ENCODE assay signal across 18 cellular contexts in genomic region chr11:47329431-47329993, GRCh38. TPM values are rescaled to one million over a fixed set of nuclear protein-coding genes. Genes with fewer than 3 reads are reported as not detected.
DNase-seq lines count a peak whose midpoint lies in the region; ATAC-seq and TF ChIP-seq lines count a peak whose summit lies in the region.
"Had no signal": no experiment of that assay in that cellular context is flagged by ENCODE, and none has a peak within 500 bp of the region (broad histone marks: within the 10 kb centered on the region; RNA-seq: fewer than 3 reads in every experiment).

No MANE protein-coding gene starts in this region.

- no peak for ATAC-seq in GM18858 (IDR thresholded peaks at IDR 0.05; ENCODE audit: unreplicated experiment)
- no peak for ATAC-seq in HG03196 (IDR thresholded peaks at IDR 0.05; ENCODE audit: unreplicated experiment)
- ATAC-seq: body of pancreas; naive thymus-derived CD4-positive, alpha-beta T cell had no signal

- H3K79me2 ChIP-seq in Karpas-422 (ENCODE audit: low read length) = no peaks in the 10 kb centered on the region

- no peak for TF ChIP-seq CTCF in endothelial cell (IDR thresholded peaks at IDR 0.05; ENCODE audit: unreplicated experiment)

- H3K4me1 Mint-ChIP-seq in endothelial cell (ENCODE audit: unreplicated experiment) = peaks cover 20% of the 10 kb centered on the region
- H3K4me1 Mint-ChIP-seq in activated T-helper 1 cell treated with anti-CD3 and anti-CD28 coated beads, Interleukin-12 subunit alpha, Interleukin-12 subunit beta, Interleukin-2, Interleukin-4 antibody, amounts not matched to agents 30 ng/mL and 10 ng/mL and 1 ng/mL, durations not matched to agents 14 hours and 24 hours and 36 hours (ENCODE audit: low read depth) = no peaks in the 10 kb centered on the region

- H3K36me3 Mint-ChIP-seq in endothelial cell (ENCODE audit: low read depth, unreplicated experiment) = peaks cover 31% of the 10 kb centered on the region
- H3K36me3 Mint-ChIP-seq in activated T-helper 1 cell treated with anti-CD3 and anti-CD28 coated beads, Interleukin-12 subunit alpha, Interleukin-12 subunit beta, Interleukin-2, Interleukin-4 antibody, amounts not matched to agents 30 ng/mL and 10 ng/mL and 1 ng/mL, durations not matched to agents 14 hours and 24 hours and 36 hours (ENCODE audit: low read depth) = peaks cover 22% of the 10 kb centered on the region

- H3K4ac ChIP-seq in neuronal stem cell (ENCODE audit: low read length) = no peak overlapping the region

- peaks cover 6% of the 10 kb centered on the region for H3K27me3 Mint-ChIP-seq in endothelial cell (ENCODE audit: unreplicated experiment)
- no peaks in the 10 kb centered on the region for H3K27me3 Mint-ChIP-seq in activated T-helper 1 cell treated with anti-CD3 and anti-CD28 coated beads, Interleukin-12 subunit alpha, Interleukin-12 subunit beta, Interleukin-2, Interleukin-4 antibody, amounts not matched to agents 30 ng/mL and 10 ng/mL and 1 ng/mL, durations not matched to agents 14 hours and 24 hours and 36 hours (ENCODE audit: insufficient read depth)
- H3K27me3 Mint-ChIP-seq: naive thymus-derived CD4-positive, alpha-beta T cell had no signal

- DNase-seq in Karpas-422 (no peak), endothelial cell (ENCODE audit: low spot score) (no peak), neuronal stem cell (ENCODE audit: low spot score) (no peak), SHP77 (lab: John Stamatoyannopoulos, UW) (no peak)
- no peak for DNase-seq in activated T-helper 1 cell treated with anti-CD3 and anti-CD28 coated beads, Interleukin-12 subunit alpha, Interleukin-12 subunit beta, Interleukin-2, Interleukin-4 antibody, amounts not matched to agents 30 ng/mL and 10 ng/mL and 1 ng/mL, durations not matched to agents 14 hours and 24 hours and 36 hours (ENCODE audit: low spot score)
- DNase-seq: activated naive CD4-positive, alpha-beta T cell treated with anti-CD3 and anti-CD28 coated beads, Interleukin-2, amount 50 U/mL, for 16 hours; effector CD8-positive, alpha-beta T cell; GOT3; NCI-H446 treated with DMSO at 0.1 percent for 48 hours; T-helper 9 cell had no signal

- no CpG with 5 or more reads among the region's 12 CpGs for WGBS in neuronal stem cell (ENCODE audit: extremely low coverage in 2 of 2, insufficient read length in 2 of 2, insufficient replicate concordance in 1 of 2), 2 donors

- H3K27ac ChIP-seq in BLaER1 (0 out of 2 replicates have a peak overlapping the region, but pooled peaks have one; percentile 73), Karpas-422 (ENCODE audit: low read length) (peak overlapping the region; percentile 64), neuronal stem cell (replicated peaks; ENCODE audit: low read length) (no peak overlapping the region)
- H3K27ac ChIP-seq: body of pancreas, SJSA1 had no signal

- H2BK120ac ChIP-seq in neuronal stem cell (ENCODE audit: low read depth, low read length) = no peak overlapping the region

- H3K9me3 ChIP-seq in BLaER1 = no peaks in the 10 kb centered on the region
- no peaks in the 10 kb centered on the region for H3K9me3 ChIP-seq in Karpas-422 (ENCODE audit: low read length)
- no peaks in the 10 kb centered on the region for H3K9me3 ChIP-seq in neuronal stem cell (replicated peaks in 1 of 2; ENCODE audit: control insufficient read depth in 2 of 2, insufficient read depth in 1 of 2, low read depth in 1 of 2, low read length in 2 of 2)
- H3K9me3 ChIP-seq: body of pancreas, SJSA1, suprapubic skin had no signal

- H3K14ac ChIP-seq in neuronal stem cell (ENCODE audit: low read length) = no peak overlapping the region

- H3K36me3 ChIP-seq in BLaER1 = peaks cover 34% of the 10 kb centered on the region
- H3K36me3 ChIP-seq in Karpas-422 (ENCODE audit: insufficient read depth, low read length) = peaks cover 6% of the 10 kb centered on the region; the same call in 1 of the 2 replicates
- H3K36me3 ChIP-seq in neuronal stem cell (replicated peaks in 1 of 2; ENCODE audit: control insufficient read depth in 2 of 2, insufficient read depth in 2 of 2, low read length in 2 of 2) = peaks cover 18 to 40% of the 10 kb centered on the region in 2 donors

- no peak overlapping the region for H2BK12ac ChIP-seq in neuronal stem cell (ENCODE audit: low read length)

- no peak overlapping the region for H3K23ac ChIP-seq in neuronal stem cell (ENCODE audit: low read depth, low read length, poor library complexity)

- no peak overlapping the region for H4K91ac ChIP-seq in neuronal stem cell (ENCODE audit: low read depth, low read length, poor library complexity)

- no peaks in the 10 kb centered on the region for H3K9me3 Mint-ChIP-seq in endothelial cell (ENCODE audit: unreplicated experiment)
- no peaks in the 10 kb centered on the region for H3K9me3 Mint-ChIP-seq in activated T-helper 1 cell treated with anti-CD3 and anti-CD28 coated beads, Interleukin-12 subunit alpha, Interleukin-12 subunit beta, Interleukin-2, Interleukin-4 antibody, amounts not matched to agents 30 ng/mL and 10 ng/mL and 1 ng/mL, durations not matched to agents 14 hours and 24 hours and 36 hours

- intact Hi-C loops in activated T-helper 1 cell treated with anti-CD3 and anti-CD28 coated beads, Interleukin-12 subunit alpha, Interleukin-12 subunit beta, Interleukin-2, Interleukin-4 antibody, amounts not matched to agents 30 ng/mL and 10 ng/mL and 1 ng/mL, durations not matched to agents 14 hours and 24 hours and 36 hours (cut with micrococcal nuclease) = no loop called here

- peaks cover 1% of the 10 kb centered on the region for H3K79me1 ChIP-seq in neuronal stem cell (ENCODE audit: low read depth, low read length)

- H3K9me2 ChIP-seq in Karpas-422 (replicated peaks; ENCODE audit: insufficient read depth, low read length) = no peaks in the 10 kb centered on the region

- no peak overlapping the region for H2BK15ac ChIP-seq in neuronal stem cell (ENCODE audit: low read length)

- H4K20me1 ChIP-seq in BLaER1 = no peaks in the 10 kb centered on the region
- H4K20me1 ChIP-seq in Karpas-422 (ENCODE audit: insufficient read depth, low read depth, low read length) = no peaks in the 10 kb centered on the region

- H3K4me1 ChIP-seq in BLaER1 (peaks cover 48% of the 10 kb centered on the region), Karpas-422 (ENCODE audit: low read length) (peaks cover 23% of the 10 kb centered on the region), neuronal stem cell (ENCODE audit: control insufficient read depth in 2 of 2, insufficient read depth in 1 of 2, low read depth in 1 of 2, low read length in 2 of 2) (no peaks in the 10 kb centered on the region)
- H3K4me1 ChIP-seq: body of pancreas, SJSA1 had no signal

- no peak overlapping the region for H4K8ac ChIP-seq in neuronal stem cell (ENCODE audit: low read depth, low read length)

- H3K27me3 ChIP-seq in BLaER1 (no peaks in the 10 kb centered on the region), Karpas-422 (ENCODE audit: low read length) (no peaks in the 10 kb centered on the region), neuronal stem cell (ENCODE audit: control insufficient read depth in 3 of 3, insufficient read depth in 3 of 3, low read depth in 1 of 3, low read length in 3 of 3) (no peaks in the 10 kb centered on the region)
- H3K27me3 ChIP-seq: body of pancreas, SJSA1, suprapubic skin had no signal

- no peak overlapping the region for H3K18ac ChIP-seq in neuronal stem cell (ENCODE audit: low read length)

- no peak overlapping the region for H3K4me3 ChIP-seq in BLaER1
- no peak overlapping the region for H3K4me3 ChIP-seq in Karpas-422 (ENCODE audit: low read length)
- no peak overlapping the region for H3K4me3 ChIP-seq in neuronal stem cell (ENCODE audit: low read length in 2 of 2)
- H3K4me3 ChIP-seq: body of pancreas, SJSA1, suprapubic skin had no signal

- no peak overlapping the region for H3K4me3 Mint-ChIP-seq in endothelial cell (ENCODE audit: unreplicated experiment)
- no peak overlapping the region for H3K4me3 Mint-ChIP-seq in activated T-helper 1 cell treated with anti-CD3 and anti-CD28 coated beads, Interleukin-12 subunit alpha, Interleukin-12 subunit beta, Interleukin-2, Interleukin-4 antibody, amounts not matched to agents 30 ng/mL and 10 ng/mL and 1 ng/mL, durations not matched to agents 14 hours and 24 hours and 36 hours
- H3K4me3 Mint-ChIP-seq: naive thymus-derived CD4-positive, alpha-beta T cell had no signal

- H2AFZ ChIP-seq in Karpas-422 (ENCODE audit: low read length) (no peak overlapping the region), neuronal stem cell (ENCODE audit: low read length) (no peak overlapping the region)

- H3K9ac ChIP-seq in BLaER1 (peak overlapping the region; percentile 17; the same call in 1 of the 2 replicates), Karpas-422 (ENCODE audit: low read length) (no peak overlapping the region), neuronal stem cell (ENCODE audit: low read depth, low read length, poor library complexity) (peak overlapping the region; percentile 35)

- peak overlapping the region; percentile 60 for H2BK5ac ChIP-seq in neuronal stem cell (ENCODE audit: low read length)

- H2AK5ac ChIP-seq in neuronal stem cell (ENCODE audit: low read depth, low read length) = no peak overlapping the region

- H3K27ac Mint-ChIP-seq in endothelial cell (ENCODE audit: unreplicated experiment) = peak overlapping the region; percentile 77
- H3K27ac Mint-ChIP-seq in activated T-helper 1 cell treated with anti-CD3 and anti-CD28 coated beads, Interleukin-12 subunit alpha, Interleukin-12 subunit beta, Interleukin-2, Interleukin-4 antibody, amounts not matched to agents 30 ng/mL and 10 ng/mL and 1 ng/mL, durations not matched to agents 14 hours and 24 hours and 36 hours = no peak overlapping the region

- H3K4me2 ChIP-seq in BLaER1 = 0 out of 2 replicates have a peak overlapping the region, but pooled peaks have one; percentile 0
- no peak overlapping the region for H3K4me2 ChIP-seq in Karpas-422 (ENCODE audit: low read depth, low read length, poor library complexity, severe bottlenecking)
- no peak overlapping the region for H3K4me2 ChIP-seq in neuronal stem cell (ENCODE audit: insufficient read depth, low read length, poor library complexity, severe bottlenecking)

RNA-seq across cellular contexts. Expression of gene MYBPC3, which starts 23.0 kb away (rescaled TPM):
- total RNA-seq in Karpas-422 (2014; rRNA removed; shearing (Covaris generic); ENCODE audit: low replicate concordance) = 0.67 and 0.72 TPM in 2 replicates
- not detected for total RNA-seq in endothelial cell (ENCODE audit: unreplicated experiment)
- not detected for polyA plus RNA-seq in neuronal stem cell (2013, experiment 1 of 2)
- polyA plus RNA-seq in neuronal stem cell (2013, experiment 2 of 2) = 0.01 TPM
- not detected in 2 replicates for total RNA-seq in activated T-helper 1 cell treated with anti-CD3 and anti-CD28 coated beads, Interleukin-12 subunit alpha, Interleukin-12 subunit beta, Interleukin-2, Interleukin-4 antibody, amounts not matched to agents 30 ng/mL and 10 ng/mL and 1 ng/mL, durations not matched to agents 14 hours and 24 hours and 36 hours
- total RNA-seq: body of pancreas, G401, SJSA1 had no signal
- polyA plus RNA-seq: naive thymus-derived CD4-positive, alpha-beta T cell had no signal

RNA-seq across cellular contexts. Expression of gene SPI1, which starts 48.8 kb away (rescaled TPM):
- 114 and 198 TPM in 2 replicates for total RNA-seq in Karpas-422 (2014; rRNA removed; shearing (Covaris generic); ENCODE audit: low replicate concordance)
- not detected for total RNA-seq in endothelial cell (ENCODE audit: unreplicated experiment)
- not detected for polyA plus RNA-seq in neuronal stem cell (2013, experiment 1 of 2)
- polyA plus RNA-seq in neuronal stem cell (2013, experiment 2 of 2) = 0.03 TPM
- total RNA-seq in activated T-helper 1 cell treated with anti-CD3 and anti-CD28 coated beads, Interleukin-12 subunit alpha, Interleukin-12 subunit beta, Interleukin-2, Interleukin-4 antibody, amounts not matched to agents 30 ng/mL and 10 ng/mL and 1 ng/mL, durations not matched to agents 14 hours and 24 hours and 36 hours = not detected in 2 replicates
- total RNA-seq: G401, SJSA1 had no signal

RNA-seq across cellular contexts. Expression of gene MADD, which starts 59.6 kb away (rescaled TPM):
- total RNA-seq in Karpas-422 (2014; rRNA removed; shearing (Covaris generic); ENCODE audit: low replicate concordance) = 31.2 and 53.5 TPM in 2 replicates
- 61.2 TPM for total RNA-seq in endothelial cell (ENCODE audit: unreplicated experiment)
- polyA plus RNA-seq in neuronal stem cell (2013, experiment 1 of 2) = 21.0 TPM
- polyA plus RNA-seq in neuronal stem cell (2013, experiment 2 of 2) = 16.1 TPM
- 75.9 and 85.2 TPM in 2 replicates for total RNA-seq in activated T-helper 1 cell treated with anti-CD3 and anti-CD28 coated beads, Interleukin-12 subunit alpha, Interleukin-12 subunit beta, Interleukin-2, Interleukin-4 antibody, amounts not matched to agents 30 ng/mL and 10 ng/mL and 1 ng/mL, durations not matched to agents 14 hours and 24 hours and 36 hours

Comparison
In these comparisons a context has a peak if more than half of its experiments do, and no peak if none do; other contexts are left out.
1. RNA of gene SPI1, which starts 48.8 kb away (total RNA-seq): 114 to 198 TPM in Karpas-422; not detected in endothelial cell (single experiment) and not detected in activated T-helper 1 cell treated with anti-CD3 and anti-CD28 coated beads, Interleukin-12 subunit alpha, Interleukin-12 subunit beta, Interleukin-2, Interleukin-4 antibody, amounts not matched to agents 30 ng/mL and 10 ng/mL and 1 ng/mL, durations not matched to agents 14 hours and 24 hours and 36 hours; every median in the first group is over 100 times any median in the second.